23 cellular contexts compared by ENCODE assay signal in genomic region chr22:48654492-48654891, GRCh38.
DNase-seq lines count a peak whose midpoint lies in the region; FAIRE-seq and TF ChIP-seq lines count a peak whose summit lies in the region.
"Had no signal": no experiment of that assay in that cellular context is flagged by ENCODE, and none has a peak within 500 bp of the region (broad histone marks: within the 10 kb centered on the region; RNA-seq: fewer than 3 reads in every experiment).

No MANE protein-coding gene starts in this region.

- no peaks in the 10 kb centered on the region for H3K27me3 Mint-ChIP-seq in chondrocyte (ENCODE audit: low read depth)

- DNase-seq in AG10803 (ENCODE audit: low read depth) (peak; percentile 60), GM04504 (ENCODE audit: low read depth) (peak; percentile 55), chondrocyte (ENCODE audit: low spot score) (no peak), stromal cell of bone marrow (ENCODE audit: low read depth) (peak; percentile 53), GM12892 (ENCODE audit: insufficient read length) (no peak), NCI-H510A (lab: John Stamatoyannopoulos, UW) (no peak), OCI-M1 (lab: John Stamatoyannopoulos, UW) (no peak)
- DNase-seq in stimulated activated CD4-positive, alpha-beta T cell treated with anti-CD3 and anti-CD28 coated beads, Interleukin-4, amount 100 ng/mL, for 1 hour = no peak
- DNase-seq: Caco-2; CD8-positive, alpha-beta T cell; EL; GDM1; H7; KBM-7; NCI-H2029; NCI-H446; NCI-H526; NCI-H82; NK-92 treated with Interleukin-12 subunit alpha and Interleukin-12 subunit beta, amount 100 ng/mL, for 24 hours; PC-9; SJCRH30 had no signal

- H3K36me3 Mint-ChIP-seq in chondrocyte (ENCODE audit: low read depth) = no peaks in the 10 kb centered on the region
- H3K36me3 Mint-ChIP-seq: CD8-positive, alpha-beta T cell had no signal

- no peak overlapping the region for H3K4me3 ChIP-seq in AG10803 (ENCODE audit: low read length)
- H3K4me3 ChIP-seq: A549; BLaER1 treated with 17β-estradiol and CSF1 and Interleukin-3, amounts not matched to agents 10 nM and 100 nM; PC-9; SJCRH30 had no signal

- no peak for FAIRE-seq in GM12892 (lab: Jason Lieb, UNC)
- FAIRE-seq: A549 had no signal

- H3K9me3 Mint-ChIP-seq in chondrocyte (ENCODE audit: low read depth) = no peaks in the 10 kb centered on the region
- H3K9me3 Mint-ChIP-seq: CD8-positive, alpha-beta T cell had no signal

- peak overlapping the region; percentile 70 for H3K27ac Mint-ChIP-seq in chondrocyte (ENCODE audit: unreplicated experiment)
- H3K27ac Mint-ChIP-seq: CD8-positive, alpha-beta T cell had no signal

- TF ChIP-seq CTCF in AG10803 (conservative IDR thresholded peaks at IDR 0.05; ENCODE audit: low read length) (no peak), chondrocyte (IDR thresholded peaks at IDR 0.05) (no peak)

- no peak overlapping the region for H3K4me3 Mint-ChIP-seq in chondrocyte (ENCODE audit: unreplicated experiment)
- H3K4me3 Mint-ChIP-seq: CD8-positive, alpha-beta T cell had no signal

- peaks cover 14% of the 10 kb centered on the region for H3K4me1 Mint-ChIP-seq in chondrocyte (ENCODE audit: low read depth)

- no peak for TF ChIP-seq POLR2A in GM12892 (IDR thresholded peaks at IDR 0.05; ENCODE audit: low read depth, low read length)

Comparison
In these comparisons a context has a peak if more than half of its experiments do, and no peak if none do; other contexts are left out.
1. DNase-seq: peak in AG10803 (single experiment), GM04504 (single experiment) and stromal cell of bone marrow (single experiment); none in chondrocyte (single experiment), stimulated activated CD4-positive, alpha-beta T cell treated with anti-CD3 and anti-CD28 coated beads, Interleukin-4, amount 100 ng/mL, for 1 hour (single experiment), GM12892 (single experiment), NCI-H510A (single experiment) and OCI-M1 (single experiment).